In genomic region chr13:97367427-97367826, GRCh38 we compare ENCODE assay signal across 11 cellular contexts.
A peak's percentile ranks its signal among the peaks of the same experiment; 100 is the strongest.
DNase-seq lines count a peak whose midpoint lies in the region; ATAC-seq, FAIRE-seq and TF ChIP-seq lines count a peak whose summit lies in the region.
"Had no signal": no experiment of that assay in that cellular context is flagged by ENCODE, and none has a peak within 500 bp of the region (broad histone marks: within the 10 kb centered on the region; RNA-seq: fewer than 3 reads in every experiment).

No MANE protein-coding gene starts in this region.

- ATAC-seq in K562 (no peak), lung (ENCODE audit: insufficient read depth, low FRiP score) (peak; percentile 54), upper lobe of left lung (ENCODE audit: low FRiP score in 2 of 2) (peak in 1 of 2 donors; percentile 64), GM21737 (IDR thresholded peaks at IDR 0.05; ENCODE audit: unreplicated experiment) (no peak), GM21717 (IDR thresholded peaks at IDR 0.05; ENCODE audit: unreplicated experiment) (no peak)
- ATAC-seq: HCT116 had no signal

- no peak for FAIRE-seq in K562 (lab: Jason Lieb, UNC)
- FAIRE-seq: endometrium had no signal

- H4K20me1 ChIP-seq in K562 (replicated peaks; ENCODE audit: control insufficient read depth, insufficient read depth, low read length): no peaks in the 10 kb centered on the region

- no peak overlapping the region for H2AFZ ChIP-seq in K562 (ENCODE audit: low read depth, low read length)

- 55% methylated on average over 6 of the region's 8 CpGs for WGBS in K562 (ENCODE audit: insufficient coverage, low coverage, missing lambda C conversion rate)
- 46 to 53% methylated on average over 8 of the region's 8 CpGs for WGBS in lung, 2 donors
- 51 to 57% methylated on average over 8 of the region's 8 CpGs for WGBS in upper lobe of left lung, 2 donors

- no peaks in the 10 kb centered on the region for H3K9me3 Mint-ChIP-seq in activated T-cell treated with anti-CD3 and anti-CD28 coated beads, Interleukin-2, amount 50 U/mL, for 24 hours

- TF ChIP-seq EP300 in K562 (IDR thresholded peaks at IDR 0.05; ENCODE audit: low read length) (no peak), upper lobe of left lung (IDR thresholded peaks at IDR 0.05) (no peak)

- no peaks in the 10 kb centered on the region for H3K27me3 Mint-ChIP-seq in activated T-cell treated with anti-CD3 and anti-CD28 coated beads, Interleukin-2, amount 50 U/mL, for 24 hours

- peaks cover 30% of the 10 kb centered on the region for H3K4me1 Mint-ChIP-seq in activated T-cell treated with anti-CD3 and anti-CD28 coated beads, Interleukin-2, amount 50 U/mL, for 24 hours (ENCODE audit: low read depth)

- TF ChIP-seq CTCF in K562 (IDR thresholded peaks at IDR 0.05 in 2 of 3, conservative IDR thresholded peaks at IDR 0.05 in 1 of 3; ENCODE audit: insufficient read depth in 2 of 3, low read depth in 1 of 3, low read length in 3 of 3): no peak
- TF ChIP-seq CTCF in lung (IDR thresholded peaks at IDR 0.05; ENCODE audit: control extremely low read depth, extremely low read depth): no peak
- TF ChIP-seq CTCF in upper lobe of left lung (IDR thresholded peaks at IDR 0.05): no peak

- TF ChIP-seq POLR2A in K562 (conservative IDR thresholded peaks at IDR 0.05) (no peak), upper lobe of left lung (IDR thresholded peaks at IDR 0.05) (no peak)

- CTCF ChIA-PET in K562 (lab: Yijun Ruan, JAX; ENCODE audit: low intra/inter-chr PET ratio): no interaction called here

- H3K36me3 ChIP-seq in K562 (ENCODE audit: control insufficient read depth, insufficient read depth, low read length): peaks cover 18% of the 10 kb centered on the region; the same call in 1 of the 3 replicates
- H3K36me3 ChIP-seq in lung (ENCODE audit: control insufficient read depth in 2 of 2, insufficient read depth in 2 of 2, low read length in 2 of 2): peaks cover 0 to 27% of the 10 kb centered on the region in 2 donors
- peaks cover 0 to 35% (median 0%) of the 10 kb centered on the region in 4 donors for H3K36me3 ChIP-seq in upper lobe of left lung

- POLR2A ChIA-PET in K562 (lab: Yijun Ruan, JAX): interaction anchor here (1.1 kb wide), 1 partner anchor 13 kb away, joined by 3 read pairs; no protein-coding TSS in a partner anchor

- H3K9me3 ChIP-seq in K562 (replicated peaks; ENCODE audit: control insufficient read depth, insufficient read depth, low read depth, low read length): no peaks in the 10 kb centered on the region
- H3K9me3 ChIP-seq in lung (ENCODE audit: control insufficient read depth in 2 of 2, insufficient read depth in 1 of 2, low read length in 1 of 2): no peaks in the 10 kb centered on the region
- H3K9me3 ChIP-seq in upper lobe of left lung: no peaks in the 10 kb centered on the region

- H3K9ac ChIP-seq in K562 (ENCODE audit: insufficient read depth in 1 of 2, low read depth in 2 of 2, low read length in 2 of 2): no peak overlapping the region

- intact Hi-C loops in K562 (cut with micrococcal nuclease): loop anchor here (10.0 kb wide), 1 partner anchor 197 kb away; no protein-coding TSS in a partner anchor

- no peak overlapping the region for H3K4me3 Mint-ChIP-seq in activated T-cell treated with anti-CD3 and anti-CD28 coated beads, Interleukin-2, amount 50 U/mL, for 24 hours

- TF ChIP-seq RAD21 in K562 (CRISPR knock-in tag; conservative IDR thresholded peaks at IDR 0.05 in 1 of 2, IDR thresholded peaks at IDR 0.05 in 1 of 2): no peak

- no TSS peak for BruUV-seq in K562 (replicated peaks; lab: Mats Ljungman, UMichigan)

- H3K27ac ChIP-seq in K562 (ENCODE audit: extremely low read depth, low read depth, low read length) (no peak overlapping the region), lung (ENCODE audit: low read depth in 1 of 2, low read length in 1 of 2) (peak overlapping the region in 1 of 2 donors; percentile 54), upper lobe of left lung (peak overlapping the region; percentile 17 to 79 (median 44))
- H3K27ac ChIP-seq: SK-N-MC had no signal

- no peak overlapping the region for H3K4me2 ChIP-seq in K562 (ENCODE audit: insufficient read depth, low read length)

- peak overlapping the region; percentile 49 for H3K27ac Mint-ChIP-seq in activated T-cell treated with anti-CD3 and anti-CD28 coated beads, Interleukin-2, amount 50 U/mL, for 24 hours

- H3K4me1 ChIP-seq in K562 (replicated peaks in 1 of 2; ENCODE audit: control insufficient read depth in 2 of 2, insufficient read depth in 2 of 2, low read length in 2 of 2) (no peaks in the 10 kb centered on the region), lung (ENCODE audit: control insufficient read depth in 2 of 2, insufficient read depth in 2 of 2, low read length in 2 of 2) (peaks cover 2 to 5% of the 10 kb centered on the region in 2 donors), upper lobe of left lung (peaks cover 11 to 26% (median 20%) of the 10 kb centered on the region in 4 donors)

- H3K36me3 Mint-ChIP-seq in activated T-cell treated with anti-CD3 and anti-CD28 coated beads, Interleukin-2, amount 50 U/mL, for 24 hours (ENCODE audit: low read depth): peaks cover 36% of the 10 kb centered on the region

- no peaks in the 10 kb centered on the region for H3K9me1 ChIP-seq in K562 (ENCODE audit: control insufficient read depth, insufficient read depth, low read length)

- H3K4me3 ChIP-seq in K562: no peak overlapping the region
- H3K4me3 ChIP-seq in lung: no peak overlapping the region
- peak overlapping the region in 1 of 4 donors; percentile 7 for H3K4me3 ChIP-seq in upper lobe of left lung
- H3K4me3 ChIP-seq: SK-N-MC had no signal

- no peaks in the 10 kb centered on the region for H3K79me2 ChIP-seq in K562 (ENCODE audit: control insufficient read depth, insufficient read depth, low read length)

- in situ Hi-C loops in K562 (cut with MboI): no loop called here

- H3K27me3 ChIP-seq in K562 (ENCODE audit: control insufficient read depth in 2 of 2, insufficient read depth in 2 of 2, low read length in 2 of 2): no peaks in the 10 kb centered on the region
- no peaks in the 10 kb centered on the region for H3K27me3 ChIP-seq in lung (ENCODE audit: control insufficient read depth, insufficient read depth)
- no peaks in the 10 kb centered on the region for H3K27me3 ChIP-seq in upper lobe of left lung

- DNase-seq in activated T-cell treated with anti-CD3 and anti-CD28 coated beads, Interleukin-2, amount 50 U/mL, for 24 hours: no peak
- no peak for DNase-seq in activated T-cell treated with anti-CD3 and anti-CD28 coated beads, Interleukin-2, amount 50 U/mL, for 1 hour
- DNase-seq in K562 (ENCODE audit: extremely low read depth in 1 of 4, low spot score in 3 of 4) (no peak), lung (ENCODE audit: low spot score) (no peak), upper lobe of left lung (no peak), NCI-H446 treated with DMSO at 0.1 percent for 48 hours (lab: John Stamatoyannopoulos, UW) (no peak)

TF ChIP-seq in K562, 482 proteins besides CTCF, POLR2A, EP300 and RAD21:
- no peak for TF ChIP-seq GTF2F1 (IDR thresholded peaks at IDR 0.05; ENCODE audit: low read depth, low read length)
- no peak for TF ChIP-seq HMBOX1 (IDR thresholded peaks at IDR 0.05)
- no peak for TF ChIP-seq BRD9 (IDR thresholded peaks at IDR 0.05; ENCODE audit: low read depth, partially characterized antibody)
- TF ChIP-seq PKNOX1 (IDR thresholded peaks at IDR 0.05): peak; percentile 59
- no peak for TF ChIP-seq ELK1 (CRISPR knock-in tag; IDR thresholded peaks at IDR 0.05)
TF ChIP-seq in K562: peak in this region for 1.
